1 cellular context compared by ENCODE assay signal in the genomic region with DNA sequence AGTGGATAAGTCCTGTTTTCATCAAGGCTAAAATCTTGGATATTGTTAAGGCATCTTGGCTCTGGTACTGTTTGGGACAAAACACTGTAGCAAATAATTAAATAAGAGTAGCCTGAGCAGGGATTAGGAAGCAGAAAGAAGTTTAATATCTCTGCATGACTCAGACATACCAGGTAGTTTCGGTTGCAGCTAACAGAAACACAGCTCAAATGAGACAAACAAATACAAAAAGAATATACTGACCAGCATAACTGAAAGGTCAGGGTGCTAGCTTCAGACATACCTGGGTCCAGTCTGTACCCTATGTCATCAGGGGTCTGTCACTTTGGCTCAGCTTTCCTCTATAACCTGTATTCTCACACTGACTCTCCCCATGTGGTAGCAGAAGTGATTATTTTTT.
TF ChIP-seq lines count a peak whose summit lies in the region.

No MANE protein-coding gene starts in this region.

TF ChIP-seq in IMR-90, 13 proteins besides CTCF, POLR2A, EP300 and RAD21 (continued from another document):
- TF ChIP-seq, protein P1, sequence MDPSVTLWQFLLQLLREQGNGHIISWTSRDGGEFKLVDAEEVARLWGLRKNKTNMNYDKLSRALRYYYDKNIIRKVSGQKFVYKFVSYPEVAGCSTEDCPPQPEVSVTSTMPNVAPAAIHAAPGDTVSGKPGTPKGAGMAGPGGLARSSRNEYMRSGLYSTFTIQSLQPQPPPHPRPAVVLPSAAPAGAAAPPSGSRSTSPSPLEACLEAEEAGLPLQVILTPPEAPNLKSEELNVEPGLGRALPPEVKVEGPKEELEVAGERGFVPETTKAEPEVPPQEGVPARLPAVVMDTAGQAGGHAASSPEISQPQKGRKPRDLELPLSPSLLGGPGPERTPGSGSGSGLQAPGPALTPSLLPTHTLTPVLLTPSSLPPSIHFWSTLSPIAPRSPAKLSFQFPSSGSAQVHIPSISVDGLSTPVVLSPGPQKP (IDR thresholded peaks at IDR 0.05; ENCODE audit: borderline replicate concordance, low read depth, low read length), result no peak
- TF ChIP-seq BHLHE40 (IDR thresholded peaks at IDR 0.05; ENCODE audit: low read depth, low read length) (no peak), SMC3 (IDR thresholded peaks at IDR 0.05; ENCODE audit: low read depth, low read length) (no peak), MAFK (IDR thresholded peaks at IDR 0.05; ENCODE audit: low read depth, low read length) (no peak), CEBPB (IDR thresholded peaks at IDR 0.05; ENCODE audit: low read depth, low read length) (no peak), FOS (IDR thresholded peaks at IDR 0.05; ENCODE audit: low read depth, low read length) (no peak), NFE2L2 (IDR thresholded peaks at IDR 0.05; ENCODE audit: low read depth, low read length) (no peak), CHD1 (IDR thresholded peaks at IDR 0.05; ENCODE audit: low read depth, low read length) (no peak), RFX5 (IDR thresholded peaks at IDR 0.05; ENCODE audit: low read depth, low read length) (no peak), MXI1 (IDR thresholded peaks at IDR 0.05; ENCODE audit: borderline replicate concordance, low read depth, low read length) (no peak), RCOR1 (IDR thresholded peaks at IDR 0.05; ENCODE audit: insufficient replicate concordance, low read length) (no peak)
TF ChIP-seq in IMR-90: peak in this region for 0.
